10 cellular contexts compared by ENCODE assay signal in the genomic region with DNA sequence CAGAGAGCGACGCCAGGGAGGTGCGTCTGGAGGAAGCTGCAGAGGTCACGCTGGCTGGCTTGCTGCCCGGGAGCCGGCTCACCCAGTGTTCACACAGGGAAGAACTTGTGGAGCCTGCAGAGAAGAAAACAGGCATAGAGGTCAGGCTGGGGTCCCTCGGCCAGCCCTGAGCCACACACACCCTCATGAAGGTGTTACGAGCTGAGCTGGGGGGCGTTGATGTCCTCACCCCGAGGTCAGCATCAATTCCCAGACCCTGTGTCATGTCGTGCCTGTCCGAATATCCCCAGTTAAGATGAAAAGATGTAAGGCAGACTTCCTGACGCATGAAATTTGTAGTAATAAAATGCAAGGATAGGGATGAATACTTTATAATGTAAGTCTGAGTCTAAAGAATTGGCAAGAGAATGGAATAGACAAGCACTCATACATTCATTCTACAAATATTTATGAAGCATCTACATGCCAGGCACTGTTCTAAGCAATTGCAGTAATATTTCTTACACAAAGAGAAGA.
DNase-seq lines count a peak whose midpoint lies in the region; ATAC-seq, FAIRE-seq and TF ChIP-seq lines count a peak whose summit lies in the region.
"Had no signal": no experiment of that assay in that cellular context is flagged by ENCODE, and none has a peak within 500 bp of the region (broad histone marks: within the 10 kb centered on the region; RNA-seq: fewer than 3 reads in every experiment).

No MANE protein-coding gene starts in this region.

- DNase-seq in HT-29 (ENCODE audit: low spot score) (peak; percentile 70), endothelial cell (ENCODE audit: low spot score) (no peak), lung (ENCODE audit: low spot score) (no peak), thoracic aorta (ENCODE audit: low spot score) (peak; percentile 56), GM19239 (ENCODE audit: insufficient read length, low spot score) (no peak), GM12891 (ENCODE audit: insufficient read length, low spot score) (no peak), Karpas-422 (no peak)
- DNase-seq in stimulated activated CD4-positive, alpha-beta T cell treated with anti-CD3 and anti-CD28 coated beads, Interleukin-4, amount 100 ng/mL, for 4 hours, result no peak
- DNase-seq: activated T-cell treated with anti-CD3 and anti-CD28 coated beads, Interleukin-2, amount 50 U/mL, for 24 hours; SHP77 treated with DMSO at 0.1 percent for 48 hours had no signal

- no peak for TF ChIP-seq CTCF in endothelial cell (IDR thresholded peaks at IDR 0.05; ENCODE audit: unreplicated experiment)
- no peak for TF ChIP-seq CTCF in lung (IDR thresholded peaks at IDR 0.05; ENCODE audit: control extremely low read depth, extremely low read depth)
- TF ChIP-seq CTCF in thoracic aorta (IDR thresholded peaks at IDR 0.05), result no peak

- 67 to 83% methylated on average over 13 of the region's 13 CpGs for WGBS in lung, 2 donors

- no peaks in the 10 kb centered on the region for H3K27me3 Mint-ChIP-seq in endothelial cell (ENCODE audit: unreplicated experiment)
- H3K27me3 Mint-ChIP-seq: activated T-cell treated with anti-CD3 and anti-CD28 coated beads, Interleukin-2, amount 50 U/mL, for 24 hours had no signal

- H4K20me1 ChIP-seq in Karpas-422 (ENCODE audit: insufficient read depth, low read depth, low read length), result no peaks in the 10 kb centered on the region

- no peak overlapping the region for H2AFZ ChIP-seq in Karpas-422 (ENCODE audit: low read length)

- H3K27ac ChIP-seq in lung (ENCODE audit: low read depth in 1 of 2, low read length in 1 of 2) (peak overlapping the region; percentile 10 to 84), thoracic aorta (peak overlapping the region; percentile 77 to 85), Karpas-422 (ENCODE audit: low read length) (no peak overlapping the region)

- H3K4me2 ChIP-seq in Karpas-422 (ENCODE audit: low read depth, low read length, poor library complexity, severe bottlenecking), result no peak overlapping the region

- no peak for ATAC-seq in lung (ENCODE audit: insufficient read depth, low FRiP score)
- peak; percentile 48 for ATAC-seq in thoracic aorta (ENCODE audit: insufficient number of reproducible peaks, low FRiP score, low read depth)

- no peak overlapping the region for H3K9ac ChIP-seq in Karpas-422 (ENCODE audit: low read length)

- no peak for TF ChIP-seq POLR2A in GM12891 (IDR thresholded peaks at IDR 0.05; ENCODE audit: low read depth, low read length)

- no peaks in the 10 kb centered on the region for H3K9me2 ChIP-seq in Karpas-422 (replicated peaks; ENCODE audit: insufficient read depth, low read length)

- no peak overlapping the region for H3K4me3 ChIP-seq in lung
- H3K4me3 ChIP-seq in thoracic aorta, result peak overlapping the region; percentile 63
- H3K4me3 ChIP-seq in Karpas-422 (ENCODE audit: low read length), result no peak overlapping the region

- H3K36me3 ChIP-seq in lung (ENCODE audit: control insufficient read depth in 2 of 2, insufficient read depth in 2 of 2, low read length in 2 of 2), result peaks cover 17 to 39% of the 10 kb centered on the region in 2 donors
- H3K36me3 ChIP-seq in thoracic aorta, result peaks cover 35% of the 10 kb centered on the region
- H3K36me3 ChIP-seq in Karpas-422 (ENCODE audit: insufficient read depth, low read length), result no peaks in the 10 kb centered on the region

- peak overlapping the region; percentile 25 for H3K4me3 Mint-ChIP-seq in endothelial cell (ENCODE audit: unreplicated experiment)
- H3K4me3 Mint-ChIP-seq: activated T-cell treated with anti-CD3 and anti-CD28 coated beads, Interleukin-2, amount 50 U/mL, for 24 hours had no signal

- FAIRE-seq in GM19239 (lab: Jason Lieb, UNC), result no peak
- no peak for FAIRE-seq in GM12891 (lab: Jason Lieb, UNC)

- no peaks in the 10 kb centered on the region for H3K79me2 ChIP-seq in Karpas-422 (ENCODE audit: low read length)

- H3K4me1 ChIP-seq in lung (ENCODE audit: control insufficient read depth in 2 of 2, insufficient read depth in 2 of 2, low read length in 2 of 2), result peaks cover 3 to 10% of the 10 kb centered on the region in 2 donors
- H3K4me1 ChIP-seq in thoracic aorta (ENCODE audit: control insufficient read depth in 1 of 2, low read depth in 2 of 2), result peaks cover 11 to 37% of the 10 kb centered on the region in 2 donors
- H3K4me1 ChIP-seq in Karpas-422 (ENCODE audit: low read length), result no peaks in the 10 kb centered on the region

- no peaks in the 10 kb centered on the region for H3K4me1 Mint-ChIP-seq in endothelial cell (ENCODE audit: unreplicated experiment)

- H3K27me3 ChIP-seq in lung (ENCODE audit: control insufficient read depth, insufficient read depth) (no peaks in the 10 kb centered on the region), thoracic aorta (replicated peaks; ENCODE audit: insufficient read depth) (no peaks in the 10 kb centered on the region), Karpas-422 (ENCODE audit: low read length) (no peaks in the 10 kb centered on the region)

- H3K9me3 ChIP-seq in lung (ENCODE audit: control insufficient read depth in 2 of 2, insufficient read depth in 1 of 2, low read length in 1 of 2) (no peaks in the 10 kb centered on the region), thoracic aorta (no peaks in the 10 kb centered on the region), Karpas-422 (ENCODE audit: low read length) (no peaks in the 10 kb centered on the region)

- no peak overlapping the region for H3K27ac Mint-ChIP-seq in endothelial cell (ENCODE audit: unreplicated experiment)
- H3K27ac Mint-ChIP-seq: activated T-cell treated with anti-CD3 and anti-CD28 coated beads, Interleukin-2, amount 50 U/mL, for 24 hours had no signal

- H3K9me3 Mint-ChIP-seq in endothelial cell (ENCODE audit: unreplicated experiment), result no peaks in the 10 kb centered on the region
- H3K9me3 Mint-ChIP-seq: activated T-cell treated with anti-CD3 and anti-CD28 coated beads, Interleukin-2, amount 50 U/mL, for 24 hours had no signal

- H3K36me3 Mint-ChIP-seq in endothelial cell (ENCODE audit: low read depth, unreplicated experiment), result peaks cover 18% of the 10 kb centered on the region

TF ChIP-seq in GM12891, 5 proteins besides CTCF, POLR2A, EP300 and RAD21:
- TF ChIP-seq POLR2AphosphoS5 (IDR thresholded peaks at IDR 0.05; ENCODE audit: low read depth, low read length) (no peak), POU2F2 (IDR thresholded peaks at IDR 0.05; ENCODE audit: low read depth, low read length) (no peak), SPI1 (IDR thresholded peaks at IDR 0.05; ENCODE audit: low read depth, low read length) (no peak), TAF1 (IDR thresholded peaks at IDR 0.05; ENCODE audit: low read depth, low read length) (no peak), PAX5 (IDR thresholded peaks at IDR 0.05; ENCODE audit: insufficient read depth, low read length, severe bottlenecking) (no peak)

Comparison
In these comparisons a context has a peak if more than half of its experiments do, and no peak if none do; other contexts are left out.
1. DNase-seq: peak in HT-29 (single experiment) and thoracic aorta (single experiment); none in endothelial cell (single experiment), lung (single experiment), stimulated activated CD4-positive, alpha-beta T cell treated with anti-CD3 and anti-CD28 coated beads, Interleukin-4, amount 100 ng/mL, for 4 hours (0 of 2), GM19239 (single experiment), GM12891 (single experiment) and Karpas-422 (single experiment).